In genomic region chr7:101087334-101088068, GRCh38 we compare ENCODE assay signal across 1 cellular context.
TF ChIP-seq lines count a peak whose summit lies in the region.

No MANE protein-coding gene starts in this region.

TF ChIP-seq in IMR-90, 13 proteins besides CTCF, POLR2A, EP300 and RAD21:
- no peak for TF ChIP-seq NFE2L2 (IDR thresholded peaks at IDR 0.05; ENCODE audit: low read depth, low read length)
- TF ChIP-seq RFX5 (IDR thresholded peaks at IDR 0.05; ENCODE audit: low read depth, low read length), result no peak
- TF ChIP-seq FOS (IDR thresholded peaks at IDR 0.05; ENCODE audit: low read depth, low read length), result no peak
- TF ChIP-seq SMC3 (IDR thresholded peaks at IDR 0.05; ENCODE audit: low read depth, low read length), result no peak
- TF ChIP-seq MXI1 (IDR thresholded peaks at IDR 0.05; ENCODE audit: borderline replicate concordance, low read depth, low read length), result no peak
- TF ChIP-seq CEBPB (IDR thresholded peaks at IDR 0.05; ENCODE audit: low read depth, low read length), result no peak
- TF ChIP-seq BHLHE40 (IDR thresholded peaks at IDR 0.05; ENCODE audit: low read depth, low read length), result no peak
- TF ChIP-seq RCOR1 (IDR thresholded peaks at IDR 0.05; ENCODE audit: insufficient replicate concordance, low read length), result no peak
- no peak for TF ChIP-seq CHD1 (IDR thresholded peaks at IDR 0.05; ENCODE audit: low read depth, low read length)
- no peak for TF ChIP-seq USF2 (IDR thresholded peaks at IDR 0.05; ENCODE audit: low read depth, low read length)
